9 cellular contexts compared by ENCODE assay signal in genomic region chr12:7907009-7907408, GRCh38. TPM values are rescaled to one million over a fixed set of nuclear protein-coding genes. Genes with fewer than 3 reads are reported as not detected.
DNase-seq lines count a peak whose midpoint lies in the region; ATAC-seq, FAIRE-seq and TF ChIP-seq lines count a peak whose summit lies in the region.
"Had no signal": no experiment of that assay in that cellular context is flagged by ENCODE, and none has a peak within 500 bp of the region (broad histone marks: within the 10 kb centered on the region; RNA-seq: fewer than 3 reads in every experiment).

No MANE protein-coding gene starts in this region.

- intact Hi-C loops in HepG2 (cut with micrococcal nuclease; ENCODE audit: unreplicated experiment), result loop anchor here (1.0 to 2.0 kb wide), 3 partner anchors 17 to 47 kb away; no protein-coding TSS in a partner anchor

- H2AFZ ChIP-seq in Karpas-422 (ENCODE audit: low read length), result no peak overlapping the region
- H2AFZ ChIP-seq in HepG2 (ENCODE audit: low read length), result no peak overlapping the region

- POLR2A ChIA-PET in WTC11 (lab: Charles Lee) (interaction anchor here (0.7 to 2.5 kb wide), 4 partner anchors 10 to 213 kb away, joined by 3 to 9 read pairs (median 6); no protein-coding TSS in a partner anchor), HepG2 (lab: Yijun Ruan, JAX) (interaction anchor here (0.6 to 4.8 kb wide), 7 partner anchors 16 to 1039 kb away, joined by 3 to 58 read pairs (median 4); no protein-coding TSS in a partner anchor)

- H3K27me3 ChIP-seq in Karpas-422 (ENCODE audit: low read length) (no peaks in the 10 kb centered on the region), HepG2 (ENCODE audit: control insufficient read depth in 1 of 2, insufficient read depth in 2 of 2, low read length in 2 of 2) (no peaks in the 10 kb centered on the region)

- TF ChIP-seq POLR2A in HepG2 (IDR thresholded peaks at IDR 0.05; ENCODE audit: insufficient read depth in 1 of 2, low read depth in 2 of 2, low read length in 2 of 2), result no peak

- peak overlapping the region; percentile 30 for H3K4me3 Mint-ChIP-seq in WTC11

- H3K9me3 Mint-ChIP-seq in WTC11, result no peaks in the 10 kb centered on the region

- no peaks in the 10 kb centered on the region for H3K79me2 ChIP-seq in Karpas-422 (ENCODE audit: low read length)
- no peaks in the 10 kb centered on the region for H3K79me2 ChIP-seq in HepG2 (ENCODE audit: insufficient read depth, low read length)

- H3K4me1 ChIP-seq in ES-I3 (ENCODE audit: insufficient read depth, low read length) (peaks cover 22% of the 10 kb centered on the region), Karpas-422 (ENCODE audit: low read length) (no peaks in the 10 kb centered on the region), HepG2 (ENCODE audit: insufficient read depth, low read length) (peaks cover 48% of the 10 kb centered on the region)

- FAIRE-seq in HepG2 (lab: Jason Lieb, UNC), result peak; percentile 83

- no peaks in the 10 kb centered on the region for H3K36me3 Mint-ChIP-seq in WTC11

- no TSS peak for BruUV-seq in HepG2 (replicated peaks; lab: Mats Ljungman, UMichigan)

- peaks cover 47% of the 10 kb centered on the region for H3K4me1 Mint-ChIP-seq in WTC11

- TF ChIP-seq EP300 in HepG2 (IDR thresholded peaks at IDR 0.05; ENCODE audit: low read depth in 2 of 2, low read length in 2 of 2), result peak in 1 of 2 experiments; percentile 90; a peak in 2 of 4 replicates
- TF ChIP-seq EP300 in HepG2 (CRISPR knock-in tag; IDR thresholded peaks at IDR 0.05; ENCODE audit: borderline replicate concordance), result peak; percentile 52; the same call in 1 of the 2 replicates

- H3K36me3 ChIP-seq in ES-I3 (ENCODE audit: insufficient read depth, low read length) (no peaks in the 10 kb centered on the region), Karpas-422 (ENCODE audit: insufficient read depth, low read length) (no peaks in the 10 kb centered on the region), HepG2 (replicated peaks in 1 of 2; ENCODE audit: control insufficient read depth in 1 of 2, insufficient read depth in 2 of 2, low read length in 2 of 2) (no peaks in the 10 kb centered on the region)

- H3K9ac ChIP-seq in ES-I3 (ENCODE audit: low read depth, low read length) (0 out of 2 replicates have a peak overlapping the region, but pooled peaks have one; percentile 47), Karpas-422 (ENCODE audit: low read length) (no peak overlapping the region), HepG2 (ENCODE audit: insufficient read depth, low read depth, low read length) (peak overlapping the region; percentile 50; the same call in 1 of the 2 replicates)

- no peak overlapping the region for H3K4me3 ChIP-seq in Karpas-422 (ENCODE audit: low read length)
- no peak overlapping the region for H3K4me3 ChIP-seq in HepG2 (replicated peaks in 1 of 3; ENCODE audit: insufficient read depth in 1 of 3, low read depth in 2 of 3, low read length in 3 of 3)
- H3K4me3 ChIP-seq: skin epidermis had no signal

- H3K9me2 ChIP-seq in Karpas-422 (replicated peaks; ENCODE audit: insufficient read depth, low read length), result no peaks in the 10 kb centered on the region

- in situ Hi-C loops in HepG2 (cut with HindIII; ENCODE audit: extremely low pct_ligation_motif_present, low pct_unique_long_range_greater_than_20kb), result no loop called here

- CTCF ChIA-PET in WTC11 (lab: Charles Lee), result interaction anchor here (0.7 to 2.9 kb wide), 11 partner anchors 9 to 223 kb away, joined by 3 to 15 read pairs (median 6); partner anchors contain the start of gene SLC2A3
- CTCF ChIA-PET in HepG2 (lab: Yijun Ruan, JAX; ENCODE audit: low intra/inter-chr PET ratio, low total read pairs), result interaction anchor here (1.2 to 1.8 kb wide), 2 partner anchors 26 to 46 kb away, joined by 4 to 16 read pairs; no protein-coding TSS in a partner anchor

- H3K27me3 Mint-ChIP-seq in WTC11 (ENCODE audit: low read depth), result no peaks in the 10 kb centered on the region

- H4K20me1 ChIP-seq in Karpas-422 (ENCODE audit: insufficient read depth, low read depth, low read length) (no peaks in the 10 kb centered on the region), HepG2 (ENCODE audit: insufficient read depth, low read length) (no peaks in the 10 kb centered on the region)

- ATAC-seq in WTC11 (peak; percentile 31), HepG2 (peak; percentile 97)

- WGBS in HepG2 (ENCODE audit: low lambda C conversion rate), result 1% methylated on average over 3 of the region's 3 CpGs

- peak; percentile 56 for DNase-seq in Karpas-422
- DNase-seq in WTC11 (ENCODE audit: low spot score), result peak; percentile 72
- DNase-seq in HepG2 (ENCODE audit: low spot score), result peak; percentile 97
- no peak for DNase-seq in NCI-H2081 (lab: John Stamatoyannopoulos, UW)
- no peak for DNase-seq in activated CD4-positive, CD25-positive, alpha-beta regulatory T cell (lab: John Stamatoyannopoulos, UW)
- no peak for DNase-seq in central memory CD4-positive, alpha-beta T cell
- DNase-seq in NCI-H2107 treated with DMSO at 0.1 percent for 48 hours (lab: John Stamatoyannopoulos, UW; ENCODE audit: unreplicated experiment), result no peak

- TF ChIP-seq CTCF in WTC11 (IDR thresholded peaks at IDR 0.05), result no peak
- TF ChIP-seq CTCF in HepG2 (CRISPR knock-in tag; IDR thresholded peaks at IDR 0.05), result peak; percentile 82

- H3K9me3 ChIP-seq in ES-I3 (ENCODE audit: control insufficient read depth, insufficient read depth, low read length) (no peaks in the 10 kb centered on the region), Karpas-422 (ENCODE audit: low read length) (no peaks in the 10 kb centered on the region), HepG2 (ENCODE audit: low read length) (no peaks in the 10 kb centered on the region)

- H3K27ac ChIP-seq in Karpas-422 (ENCODE audit: low read length), result no peak overlapping the region
- peak overlapping the region; percentile 78 for H3K27ac ChIP-seq in HepG2 (ENCODE audit: extremely low read length, insufficient read depth, low read length)
- H3K27ac ChIP-seq: skin epidermis had no signal

- H3K4me2 ChIP-seq in Karpas-422 (ENCODE audit: low read depth, low read length, poor library complexity, severe bottlenecking) (no peak overlapping the region), HepG2 (ENCODE audit: low read depth, low read length) (peak overlapping the region; percentile 47)

- peak overlapping the region; percentile 100 for H3K27ac Mint-ChIP-seq in WTC11

- TF ChIP-seq RAD21 in HepG2 (CRISPR knock-in tag; IDR thresholded peaks at IDR 0.05), result no peak

TF ChIP-seq in WTC11, 78 proteins besides CTCF, POLR2A, EP300 and RAD21 (continues in another document):
- TF ChIP-seq NR1H2 (CRISPR knock-in tag; IDR thresholded peaks at IDR 0.05), result no peak

RNA-seq across cellular contexts. Expression of gene SLC2A3, which starts 29.0 kb away (rescaled TPM):
- 20.1 and 38.2 TPM in 2 replicates for total RNA-seq in Karpas-422 (2014; rRNA removed; shearing (Covaris generic); ENCODE audit: low replicate concordance)
- total RNA-seq in WTC11 (2021), result 717 to 819 TPM (median 816 TPM) in 3 replicates
- total RNA-seq in HepG2 (2016; rRNA removed; fragmentation: Illumina TruSeq; extraction: Trizol), result 22.6 and 39.3 TPM in 2 replicates
- 4.1 and 6.1 TPM in 2 replicates for total RNA-seq in HepG2 (2016; cell fraction: cytosol; rRNA removed; fragmentation: Illumina TruSeq; extraction: Trizol; ENCODE audit: low read depth)
- total RNA-seq in HepG2 (2016; cell fraction: insoluble cytoplasmic fraction; rRNA removed; fragmentation: Illumina TruSeq; extraction: Trizol), result 23.5 and 38.0 TPM in 2 replicates
- total RNA-seq in HepG2 (2016; cell fraction: membrane; rRNA removed; fragmentation: Illumina TruSeq; extraction: Trizol), result 8.7 and 10.8 TPM in 2 replicates
- 44.8 and 53.2 TPM in 2 replicates for total RNA-seq in HepG2 (2016; cell fraction: nucleus; rRNA removed; fragmentation: Illumina TruSeq; extraction: Trizol)
- polyA plus RNA-seq in HepG2 (2011; rRNA removed), result 282 and 580 TPM in 2 replicates
- 309 and 461 TPM in 2 replicates for polyA plus RNA-seq in HepG2 (2011; cell fraction: cytosol; rRNA removed)
- polyA plus RNA-seq in HepG2 (2011; cell fraction: nucleus; rRNA removed), result 109 and 185 TPM in 2 replicates
- 113 and 491 TPM in 2 replicates for polyA plus RNA-seq in HepG2 (2012)
- polyA plus RNA-seq in HepG2 (2016; cell fraction: cytosol; fragmentation: Illumina TruSeq; extraction: Trizol; ENCODE audit: low read depth), result 1.8 and 2.1 TPM in 2 replicates
- polyA plus RNA-seq in HepG2 (2016; cell fraction: insoluble cytoplasmic fraction; fragmentation: Illumina TruSeq; extraction: Trizol; ENCODE audit: low read depth), result 10.2 and 12.0 TPM in 2 replicates
- 3.1 and 4.6 TPM in 2 replicates for polyA plus RNA-seq in HepG2 (2016; cell fraction: membrane; fragmentation: Illumina TruSeq; extraction: Trizol; ENCODE audit: low read depth)
- 49.3 and 51.9 TPM in 2 replicates for polyA plus RNA-seq in HepG2 (2016; cell fraction: nucleus; fragmentation: Illumina TruSeq; extraction: Trizol; ENCODE audit: insufficient read depth, low read depth)
- polyA minus RNA-seq in HepG2 (2011; rRNA and poly(A)+ RNA removed; ENCODE audit: low replicate concordance), result 79.9 and 1,387 TPM in 2 replicates
- 227 and 431 TPM in 2 replicates for polyA minus RNA-seq in HepG2 (2011; cell fraction: cytosol; rRNA and poly(A)+ RNA removed)
- polyA minus RNA-seq in HepG2 (2011; cell fraction: nucleus; rRNA and poly(A)+ RNA removed), result 200 and 331 TPM in 2 replicates

RNA-seq across cellular contexts. Expression of gene SLC2A14, which starts 34.3 kb away (rescaled TPM):
- total RNA-seq in Karpas-422 (2014; rRNA removed; shearing (Covaris generic); ENCODE audit: low replicate concordance), result not detected in 2 replicates
- total RNA-seq in WTC11 (2021) (24.4 to 28.8 TPM (median 26.7 TPM) in 3 replicates), HepG2 (2016; rRNA removed; fragmentation: Illumina TruSeq; extraction: Trizol) (6.6 and 7.7 TPM in 2 replicates)
- 3.1 and 3.3 TPM in 2 replicates for total RNA-seq in HepG2 (2016; cell fraction: cytosol; rRNA removed; fragmentation: Illumina TruSeq; extraction: Trizol; ENCODE audit: low read depth)
- 4.0 and 7.7 TPM in 2 replicates for total RNA-seq in HepG2 (2016; cell fraction: insoluble cytoplasmic fraction; rRNA removed; fragmentation: Illumina TruSeq; extraction: Trizol)
- 3.2 TPM in 2 replicates for total RNA-seq in HepG2 (2016; cell fraction: membrane; rRNA removed; fragmentation: Illumina TruSeq; extraction: Trizol)
- total RNA-seq in HepG2 (2016; cell fraction: nucleus; rRNA removed; fragmentation: Illumina TruSeq; extraction: Trizol), result 7.9 and 9.0 TPM in 2 replicates
- 30.5 and 39.0 TPM in 2 replicates for polyA plus RNA-seq in HepG2 (2011; rRNA removed)
- polyA plus RNA-seq in HepG2 (2011; cell fraction: cytosol; rRNA removed), result 24.0 and 28.8 TPM in 2 replicates
- polyA plus RNA-seq in HepG2 (2011; cell fraction: nucleus; rRNA removed), result 49.2 and 50.3 TPM in 2 replicates
- 11.2 and 16.0 TPM in 2 replicates for polyA plus RNA-seq in HepG2 (2012)
- 0.50 and 0.70 TPM in 2 replicates for polyA plus RNA-seq in HepG2 (2016; cell fraction: cytosol; fragmentation: Illumina TruSeq; extraction: Trizol; ENCODE audit: low read depth)
- 4.1 and 5.4 TPM in 2 replicates for polyA plus RNA-seq in HepG2 (2016; cell fraction: insoluble cytoplasmic fraction; fragmentation: Illumina TruSeq; extraction: Trizol; ENCODE audit: low read depth)
- 1.4 and 1.5 TPM in 2 replicates for polyA plus RNA-seq in HepG2 (2016; cell fraction: membrane; fragmentation: Illumina TruSeq; extraction: Trizol; ENCODE audit: low read depth)
- polyA plus RNA-seq in HepG2 (2016; cell fraction: nucleus; fragmentation: Illumina TruSeq; extraction: Trizol; ENCODE audit: insufficient read depth, low read depth), result 21.8 and 24.7 TPM in 2 replicates
- polyA minus RNA-seq in HepG2 (2011; rRNA and poly(A)+ RNA removed; ENCODE audit: low replicate concordance), result 0.09 and 35.8 TPM in 2 replicates
- 11.6 and 14.8 TPM in 2 replicates for polyA minus RNA-seq in HepG2 (2011; cell fraction: cytosol; rRNA and poly(A)+ RNA removed)
- polyA minus RNA-seq in HepG2 (2011; cell fraction: nucleus; rRNA and poly(A)+ RNA removed), result 25.6 and 26.0 TPM in 2 replicates

Comparison
In these comparisons a context has a peak if more than half of its experiments do, and no peak if none do; other contexts are left out.
1. DNase-seq: peak in Karpas-422 (single experiment), WTC11 (single experiment) and HepG2 (single experiment); none in NCI-H2081 (0 of 2), activated CD4-positive, CD25-positive, alpha-beta regulatory T cell (0 of 4), central memory CD4-positive, alpha-beta T cell (single experiment) and NCI-H2107 treated with DMSO at 0.1 percent for 48 hours (single experiment).
2. RNA of gene SLC2A3, which starts 29.0 kb away (total RNA-seq): 717 to 819 TPM in WTC11; 4.1 to 53.2 TPM in HepG2 and 20.1 to 38.2 TPM in Karpas-422; every median in the first group is over 10 times any median in the second.